Comparison of ENCODE assay signal across 12 cellular contexts in genomic region chr15:88615303-88616107, GRCh38. TPM values are rescaled to one million over a fixed set of nuclear protein-coding genes. Genes with fewer than 3 reads are reported as not detected.
A peak's percentile ranks its signal among the peaks of the same experiment; 100 is the strongest.
DNase-seq lines count a peak whose midpoint lies in the region; ATAC-seq and TF ChIP-seq lines count a peak whose summit lies in the region.
"Had no signal": no experiment of that assay in that cellular context is flagged by ENCODE, and none has a peak within 500 bp of the region (broad histone marks: within the 10 kb centered on the region; RNA-seq: fewer than 3 reads in every experiment).

No MANE protein-coding gene starts in this region.

- H3K9ac ChIP-seq in trophoblast cell (ENCODE audit: low read length) = no peak overlapping the region

- no peak overlapping the region for H2BK120ac ChIP-seq in trophoblast cell (ENCODE audit: insufficient read depth, low read length, poor library complexity)

- no peak overlapping the region for H3K23ac ChIP-seq in trophoblast cell (ENCODE audit: low read length)

- no peaks in the 10 kb centered on the region for H3K79me2 ChIP-seq in trophoblast cell (ENCODE audit: control insufficient read depth, insufficient read depth, low read length, poor library complexity)

- DNase-seq in SW480 (ENCODE audit: low spot score) = peak; percentile 88
- DNase-seq in trophoblast cell = no peak
- DNase-seq in NCI-H226 = no peak
- DNase-seq in Kasumi-1 (lab: John Stamatoyannopoulos, UW) = no peak
- no peak for DNase-seq in C1 segment of cervical spinal cord (lab: John Stamatoyannopoulos, UW)
- DNase-seq: activated CD4-positive, alpha-beta T cell treated with anti-CD3 and anti-CD28 coated beads, Interleukin-2, amount 50 U/mL, for 4 hours; amniotic stem cell; NCI-H187 treated with DMSO at 0.1 percent for 48 hours; SHP77 treated with DMSO at 0.1 percent for 48 hours had no signal

- no peak overlapping the region for H3K4me3 ChIP-seq in trophoblast cell (ENCODE audit: low read depth, low read length)

- H3K27me3 ChIP-seq in trophoblast cell (ENCODE audit: insufficient read depth, low read length) = no peaks in the 10 kb centered on the region

- no peaks in the 10 kb centered on the region for H3K9me3 ChIP-seq in trophoblast cell (ENCODE audit: insufficient read depth, low read depth, low read length)

- H3K14ac ChIP-seq in trophoblast cell (ENCODE audit: low read length) = no peak overlapping the region

- H2BK12ac ChIP-seq in trophoblast cell (ENCODE audit: low read length) = peak overlapping the region; percentile 18

- H3K27ac ChIP-seq in trophoblast cell (ENCODE audit: low read depth, low read length) = no peak overlapping the region

- H3K18ac ChIP-seq in trophoblast cell (ENCODE audit: low read length) = no peak overlapping the region

- no peak overlapping the region for H2AK5ac ChIP-seq in trophoblast cell (ENCODE audit: low read length)

- peaks cover 14 to 21% of the 10 kb centered on the region in 2 experiments for H3K4me1 ChIP-seq in trophoblast cell (ENCODE audit: control insufficient read depth in 1 of 2, insufficient read depth in 2 of 2, low read length in 2 of 2)

- no peak overlapping the region for H4K91ac ChIP-seq in trophoblast cell (ENCODE audit: low read depth, low read length)

- no CpG with 5 or more reads among the region's 11 CpGs for WGBS in trophoblast cell (ENCODE audit: extremely low coverage, insufficient coverage, insufficient read length)

- no peak overlapping the region for H3K4ac ChIP-seq in trophoblast cell (ENCODE audit: low read depth, low read length)

- H4K8ac ChIP-seq in trophoblast cell (ENCODE audit: low read depth, low read length) = no peak overlapping the region

- ATAC-seq in GM18873 (IDR thresholded peaks at IDR 0.05; ENCODE audit: low FRiP score, unreplicated experiment) (peak; percentile 69), HG02623 (IDR thresholded peaks at IDR 0.05; ENCODE audit: unreplicated experiment) (peak; percentile 66), SK-N-SH treated with all-trans-retinoic acid at 6 μM for 48 hours (no peak)

- no peak overlapping the region for H2AFZ ChIP-seq in trophoblast cell (ENCODE audit: insufficient read depth, low read length, poor library complexity)

- H2BK5ac ChIP-seq in trophoblast cell (ENCODE audit: low read depth, low read length, poor library complexity) = no peak overlapping the region

- no peak overlapping the region for H4K12ac ChIP-seq in trophoblast cell (ENCODE audit: low read depth, low read length)

- no peak overlapping the region for H3K4me2 ChIP-seq in trophoblast cell (ENCODE audit: low read length)

- H3K79me1 ChIP-seq in trophoblast cell (ENCODE audit: low read length) = peaks cover 8% of the 10 kb centered on the region

- H3K36me3 ChIP-seq in trophoblast cell (ENCODE audit: control insufficient read depth in 1 of 2, insufficient read depth in 2 of 2, low read length in 2 of 2) = no peaks in the 10 kb centered on the region

TF ChIP-seq in SK-N-SH treated with all-trans-retinoic acid at 6 μM for 48 hours, 23 proteins besides CTCF, POLR2A, EP300 and RAD21:
- TF ChIP-seq CSRNP3 (CRISPR knock-in tag; IDR thresholded peaks at IDR 0.05) (no peak), ZFP3 (CRISPR knock-in tag; IDR thresholded peaks at IDR 0.05) (no peak), OSR1 (CRISPR knock-in tag; IDR thresholded peaks at IDR 0.05) (no peak), ZFP30 (CRISPR knock-in tag; IDR thresholded peaks at IDR 0.05) (no peak)
- TF ChIP-seq, protein P1, sequence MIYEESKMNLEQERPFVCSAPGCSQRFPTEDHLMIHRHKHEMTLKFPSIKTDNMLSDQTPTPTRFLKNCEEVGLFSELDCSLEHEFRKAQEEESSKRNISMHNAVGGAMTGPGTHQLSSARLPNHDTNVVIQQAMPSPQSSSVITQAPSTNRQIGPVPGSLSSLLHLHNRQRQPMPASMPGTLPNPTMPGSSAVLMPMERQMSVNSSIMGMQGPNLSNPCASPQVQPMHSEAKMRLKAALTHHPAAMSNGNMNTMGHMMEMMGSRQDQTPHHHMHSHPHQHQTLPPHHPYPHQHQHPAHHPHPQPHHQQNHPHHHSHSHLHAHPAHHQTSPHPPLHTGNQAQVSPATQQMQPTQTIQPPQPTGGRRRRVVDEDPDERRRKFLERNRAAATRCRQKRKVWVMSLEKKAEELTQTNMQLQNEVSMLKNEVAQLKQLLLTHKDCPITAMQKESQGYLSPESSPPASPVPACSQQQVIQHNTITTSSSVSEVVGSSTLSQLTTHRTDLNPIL (CRISPR knock-in tag; IDR thresholded peaks at IDR 0.05; ENCODE audit: low read depth) = no peak
TF ChIP-seq in SK-N-SH treated with all-trans-retinoic acid at 6 μM for 48 hours: peak in this region for 0.

RNA-seq across cellular contexts. Expression of gene AEN, which starts 5.6 kb away (rescaled TPM):
- polyA plus RNA-seq in trophoblast cell (2013) = 53.2 and 56.0 TPM in 2 replicates

RNA-seq across cellular contexts. Expression of gene ISG20, which starts 23.3 kb away (rescaled TPM):
- 5.7 and 6.2 TPM in 2 replicates for polyA plus RNA-seq in trophoblast cell (2013)
